In the genomic region with DNA sequence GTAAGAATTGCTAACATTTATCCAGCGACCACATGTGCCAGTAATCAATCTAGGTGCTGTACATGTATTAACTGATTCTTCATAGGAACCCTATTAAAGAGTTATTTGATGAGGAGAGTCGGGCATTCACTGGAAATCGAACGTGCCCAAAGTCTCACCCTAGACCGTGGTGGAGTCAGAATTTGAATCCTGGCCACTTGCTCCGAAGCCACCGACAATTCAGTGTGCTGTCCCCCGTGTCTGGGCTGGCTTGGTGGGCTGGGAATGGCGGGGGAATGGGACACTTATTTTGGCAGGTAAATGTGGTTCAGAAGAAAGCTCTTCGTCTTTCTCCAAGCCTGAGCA, we compare ENCODE assay signal across 8 cellular contexts. TPM values are rescaled to one million over a fixed set of nuclear protein-coding genes. Genes with fewer than 3 reads are reported as not detected.
DNase-seq lines count a peak whose midpoint lies in the region; ATAC-seq and TF ChIP-seq lines count a peak whose summit lies in the region.
"Had no signal": no experiment of that assay in that cellular context is flagged by ENCODE, and none has a peak within 500 bp of the region (broad histone marks: within the 10 kb centered on the region; RNA-seq: fewer than 3 reads in every experiment).

No MANE protein-coding gene starts in this region.

- no peak for DNase-seq in HFF-Myc (ENCODE audit: extremely low read depth, low read depth)
- DNase-seq in activated CD8-positive, alpha-beta T cell treated with anti-CD3 and anti-CD28 coated beads for 36 hours, result no peak
- no peak for DNase-seq in iPS DF 6.9 (ENCODE audit: low read depth, low spot score)
- DNase-seq in stimulated activated effector memory CD8-positive, alpha-beta T cell treated with anti-CD3 and anti-CD28 coated beads, Interleukin-12 subunit alpha, Interleukin-12 subunit beta, amount 100 ng/mL, for 72 hours (ENCODE audit: low spot score in 2 of 2), result no peak
- DNase-seq in NCI-H524 treated with DMSO at 0.1 percent for 48 hours (lab: John Stamatoyannopoulos, UW), result no peak
- DNase-seq in AG08396 (ENCODE audit: low spot score), result no peak

- H3K27me3 ChIP-seq in iPS DF 6.9 (ENCODE audit: control insufficient read depth, insufficient read depth, low read length), result no peaks in the 10 kb centered on the region; the same call in 1 of the 2 replicates

- POLR2A ChIA-PET in activated CD8-positive, alpha-beta T cell treated with anti-CD3 and anti-CD28 coated beads for 36 hours (lab: Charles Lee), result interaction anchor here (0.7 to 7.8 kb wide), 9 partner anchors 11 to 125 kb away, joined by 3 to 83 read pairs (median 4); no protein-coding TSS in a partner anchor

- H3K4me1 ChIP-seq in iPS DF 6.9 (ENCODE audit: control insufficient read depth, insufficient read depth, low read length), result peaks cover 4% of the 10 kb centered on the region

- peaks cover 38% of the 10 kb centered on the region for H3K4me1 Mint-ChIP-seq in activated CD8-positive, alpha-beta T cell treated with anti-CD3 and anti-CD28 coated beads for 36 hours (ENCODE audit: low read depth)
- peaks cover 38% of the 10 kb centered on the region for H3K4me1 Mint-ChIP-seq in stimulated activated effector memory CD8-positive, alpha-beta T cell treated with anti-CD3 and anti-CD28 coated beads, Interleukin-12 subunit alpha, Interleukin-12 subunit beta, amount 100 ng/mL, for 72 hours

- WGBS in iPS DF 6.9 (ENCODE audit: insufficient coverage, insufficient read length), result no CpG with 5 or more reads among the region's 10 CpGs

- intact Hi-C loops in activated CD8-positive, alpha-beta T cell treated with anti-CD3 and anti-CD28 coated beads for 36 hours (cut with micrococcal nuclease), result loop anchor here (5.0 to 10.0 kb wide), 2 partner anchors 101 to 142 kb away; no protein-coding TSS in a partner anchor

- H3K27ac ChIP-seq in iPS DF 6.9 (ENCODE audit: low read length), result no peak overlapping the region
- H3K27ac ChIP-seq: epithelial cell of prostate had no signal

- TF ChIP-seq CTCF in HFF-Myc (IDR thresholded peaks at IDR 0.05; ENCODE audit: low read depth, low read length, missing control alignments), result no peak
- TF ChIP-seq CTCF in activated CD8-positive, alpha-beta T cell treated with anti-CD3 and anti-CD28 coated beads for 36 hours (IDR thresholded peaks at IDR 0.05), result no peak

- H3K36me3 Mint-ChIP-seq in activated CD8-positive, alpha-beta T cell treated with anti-CD3 and anti-CD28 coated beads for 36 hours (ENCODE audit: low read depth), result peaks cover 6% of the 10 kb centered on the region
- H3K36me3 Mint-ChIP-seq in stimulated activated effector memory CD8-positive, alpha-beta T cell treated with anti-CD3 and anti-CD28 coated beads, Interleukin-12 subunit alpha, Interleukin-12 subunit beta, amount 100 ng/mL, for 72 hours, result peaks cover 7% of the 10 kb centered on the region

- no peaks in the 10 kb centered on the region for H3K36me3 ChIP-seq in iPS DF 6.9 (ENCODE audit: control insufficient read depth, insufficient read depth, low read length)

- H3K4me3 Mint-ChIP-seq in activated CD8-positive, alpha-beta T cell treated with anti-CD3 and anti-CD28 coated beads for 36 hours, result peak overlapping the region; percentile 42
- H3K4me3 Mint-ChIP-seq in stimulated activated effector memory CD8-positive, alpha-beta T cell treated with anti-CD3 and anti-CD28 coated beads, Interleukin-12 subunit alpha, Interleukin-12 subunit beta, amount 100 ng/mL, for 72 hours, result peak overlapping the region; percentile 83

- H3K4me3 ChIP-seq in HFF-Myc (replicated peaks; ENCODE audit: low read depth, low read length) (peak overlapping the region; percentile 66), iPS DF 6.9 (ENCODE audit: low read length) (peak overlapping the region; percentile 59; the same call in 1 of the 2 replicates)

- H3K9me3 ChIP-seq in iPS DF 6.9 (ENCODE audit: control insufficient read depth, insufficient read depth, low read length), result no peaks in the 10 kb centered on the region

- H3K27me3 Mint-ChIP-seq in activated CD8-positive, alpha-beta T cell treated with anti-CD3 and anti-CD28 coated beads for 36 hours, result peaks cover 3% of the 10 kb centered on the region

- H3K9me3 Mint-ChIP-seq in activated CD8-positive, alpha-beta T cell treated with anti-CD3 and anti-CD28 coated beads for 36 hours, result no peaks in the 10 kb centered on the region
- no peaks in the 10 kb centered on the region for H3K9me3 Mint-ChIP-seq in stimulated activated effector memory CD8-positive, alpha-beta T cell treated with anti-CD3 and anti-CD28 coated beads, Interleukin-12 subunit alpha, Interleukin-12 subunit beta, amount 100 ng/mL, for 72 hours

- CTCF ChIA-PET in activated CD8-positive, alpha-beta T cell treated with anti-CD3 and anti-CD28 coated beads for 36 hours (lab: Charles Lee), result interaction anchor here (0.8 to 5.6 kb wide), 12 partner anchors 10 to 144 kb away, joined by 3 to 40 read pairs (median 6); no protein-coding TSS in a partner anchor

- no peak overlapping the region for H3K27ac Mint-ChIP-seq in activated CD8-positive, alpha-beta T cell treated with anti-CD3 and anti-CD28 coated beads for 36 hours
- H3K27ac Mint-ChIP-seq in stimulated activated effector memory CD8-positive, alpha-beta T cell treated with anti-CD3 and anti-CD28 coated beads, Interleukin-12 subunit alpha, Interleukin-12 subunit beta, amount 100 ng/mL, for 72 hours, result no peak overlapping the region

- no peak for ATAC-seq in activated CD8-positive, alpha-beta T cell treated with anti-CD3 and anti-CD28 coated beads for 36 hours
- no peak for ATAC-seq in stimulated activated effector memory CD8-positive, alpha-beta T cell treated with anti-CD3 and anti-CD28 coated beads, Interleukin-12 subunit alpha, Interleukin-12 subunit beta, amount 100 ng/mL, for 72 hours
- ATAC-seq in GM21390 (IDR thresholded peaks at IDR 0.05; ENCODE audit: unreplicated experiment), result no peak

RNA-seq across cellular contexts. Expression of a gene that starts 0.7 kb away (rescaled TPM):
- 10 to 100 TPM; 53.9 to 58.2 TPM for total RNA-seq in activated CD8-positive, alpha-beta T cell treated with anti-CD3 and anti-CD28 coated beads for 36 hours
